Comparison of ENCODE assay signal across 18 cellular contexts in the genomic region with DNA sequence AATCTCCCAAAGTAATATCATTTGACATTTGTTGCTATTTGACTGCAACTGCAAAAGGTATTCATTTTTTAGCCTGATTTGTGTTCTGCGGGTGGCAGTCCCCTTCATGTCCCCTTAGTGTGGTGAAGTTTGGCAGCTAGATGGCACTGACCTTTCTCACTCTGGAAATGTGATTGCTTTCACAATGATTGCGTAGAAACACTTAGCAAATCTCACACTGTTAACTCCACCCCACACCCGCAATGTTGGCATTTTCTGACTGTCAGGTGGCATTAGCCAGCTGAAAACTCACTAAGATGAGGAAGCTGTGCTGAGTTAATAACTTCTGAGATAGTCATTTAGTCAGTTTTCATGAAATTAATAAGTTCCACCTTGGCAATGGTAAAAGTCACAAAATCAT.
DNase-seq lines count a peak whose midpoint lies in the region; ATAC-seq, FAIRE-seq and TF ChIP-seq lines count a peak whose summit lies in the region.
"Had no signal": no experiment of that assay in that cellular context is flagged by ENCODE, and none has a peak within 500 bp of the region (broad histone marks: within the 10 kb centered on the region; RNA-seq: fewer than 3 reads in every experiment).

No MANE protein-coding gene starts in this region.

- peak; percentile 35 for DNase-seq in NCI-H2171 treated with DMSO at 0.1 percent for 48 hours (lab: John Stamatoyannopoulos, UW)
- DNase-seq in NCI-H2171 (lab: John Stamatoyannopoulos, UW) = no peak
- no peak for DNase-seq in GM12891 (ENCODE audit: insufficient read length, low spot score)
- no peak for DNase-seq in lung (ENCODE audit: low spot score)
- DNase-seq in AG08395 (ENCODE audit: low spot score) = no peak
- no peak for DNase-seq in H4 (ENCODE audit: low spot score)
- DNase-seq: activated CD8-positive, alpha-beta memory T cell treated with anti-CD3 and anti-CD28 coated beads for 24 hours; activated gamma-delta T cell; CD8-positive, alpha-beta memory T cell; dorsolateral prefrontal cortex; GF-D8; NCI-H187 treated with DMSO at 0.1 percent for 48 hours had no signal

- peak; percentile 48 for FAIRE-seq in GM12891 (lab: Jason Lieb, UNC)
- FAIRE-seq: A549, TTC549 had no signal

- peak overlapping the region; percentile 45 for H3K9ac ChIP-seq in OCI-LY3 (ENCODE audit: low read length)

- H2AFZ ChIP-seq in OCI-LY3 (ENCODE audit: low read depth, low read length) = no peak overlapping the region

- ATAC-seq in lung (ENCODE audit: insufficient read depth, low FRiP score) (peak; percentile 47), HG02840 (IDR thresholded peaks at IDR 0.05; ENCODE audit: low FRiP score, unreplicated experiment) (no peak)
- ATAC-seq: A549, body of pancreas had no signal

- H3K27ac ChIP-seq in OCI-LY3 (ENCODE audit: low read length) = peak overlapping the region; percentile 87
- no peak overlapping the region for H3K27ac ChIP-seq in lung (ENCODE audit: low read depth in 1 of 2, low read length in 1 of 2)
- H3K27ac ChIP-seq: A549, dorsolateral prefrontal cortex, SK-N-MC had no signal

- H3K36me3 ChIP-seq in OCI-LY3 (replicated peaks; ENCODE audit: low read depth, low read length) (no peaks in the 10 kb centered on the region), lung (ENCODE audit: control insufficient read depth in 2 of 2, insufficient read depth in 2 of 2, low read length in 2 of 2) (no peaks in the 10 kb centered on the region)

- peak overlapping the region; percentile 81 for H3K4me2 ChIP-seq in OCI-LY3 (ENCODE audit: low read length)
- H3K4me2 ChIP-seq: A549 had no signal

- no peaks in the 10 kb centered on the region for H3K27me3 ChIP-seq in OCI-LY3 (ENCODE audit: low read depth, low read length)
- no peaks in the 10 kb centered on the region for H3K27me3 ChIP-seq in lung (ENCODE audit: control insufficient read depth, insufficient read depth)
- H3K27me3 ChIP-seq: body of pancreas had no signal

- H3K4me3 ChIP-seq in OCI-LY3 (ENCODE audit: low read length) = peak overlapping the region; percentile 59
- H3K4me3 ChIP-seq in lung = no peak overlapping the region
- H3K4me3 ChIP-seq: A549, body of pancreas, dorsolateral prefrontal cortex, SK-N-MC had no signal

- H3K4me1 ChIP-seq in OCI-LY3 (ENCODE audit: low read length) (peaks cover 45% of the 10 kb centered on the region), lung (ENCODE audit: control insufficient read depth in 2 of 2, insufficient read depth in 2 of 2, low read length in 2 of 2) (peaks cover 0 to 2% of the 10 kb centered on the region in 2 donors)

- H3K79me2 ChIP-seq in OCI-LY3 (ENCODE audit: low read length) = no peaks in the 10 kb centered on the region

- no peaks in the 10 kb centered on the region for H4K20me1 ChIP-seq in OCI-LY3 (ENCODE audit: insufficient read depth, low read length)

- WGBS in lung, 2 donors = 58 to 63% methylated on average over 3 of the region's 3 CpGs

- no peak for TF ChIP-seq POLR2A in GM12891 (IDR thresholded peaks at IDR 0.05; ENCODE audit: low read depth, low read length)

- no peaks in the 10 kb centered on the region for H3K9me3 ChIP-seq in OCI-LY3 (ENCODE audit: insufficient read depth, low read length)
- no peaks in the 10 kb centered on the region for H3K9me3 ChIP-seq in lung (ENCODE audit: control insufficient read depth in 2 of 2, insufficient read depth in 1 of 2, low read length in 1 of 2)
- H3K9me3 ChIP-seq: A549, body of pancreas had no signal

- TF ChIP-seq CTCF in OCI-LY3 (IDR thresholded peaks at IDR 0.05; ENCODE audit: low read depth, low read length) (peak; percentile 49), lung (IDR thresholded peaks at IDR 0.05; ENCODE audit: control extremely low read depth, extremely low read depth) (no peak)

TF ChIP-seq in GM12891, 5 proteins besides CTCF, POLR2A, EP300 and RAD21:
- TF ChIP-seq PAX5 (IDR thresholded peaks at IDR 0.05; ENCODE audit: insufficient read depth, low read length, severe bottlenecking) (no peak), POU2F2 (IDR thresholded peaks at IDR 0.05; ENCODE audit: low read depth, low read length) (no peak), SPI1 (IDR thresholded peaks at IDR 0.05; ENCODE audit: low read depth, low read length) (no peak), TAF1 (IDR thresholded peaks at IDR 0.05; ENCODE audit: low read depth, low read length) (no peak), POLR2AphosphoS5 (IDR thresholded peaks at IDR 0.05; ENCODE audit: low read depth, low read length) (no peak)
